Comparison of ENCODE assay signal across 29 cellular contexts in the genomic region with DNA sequence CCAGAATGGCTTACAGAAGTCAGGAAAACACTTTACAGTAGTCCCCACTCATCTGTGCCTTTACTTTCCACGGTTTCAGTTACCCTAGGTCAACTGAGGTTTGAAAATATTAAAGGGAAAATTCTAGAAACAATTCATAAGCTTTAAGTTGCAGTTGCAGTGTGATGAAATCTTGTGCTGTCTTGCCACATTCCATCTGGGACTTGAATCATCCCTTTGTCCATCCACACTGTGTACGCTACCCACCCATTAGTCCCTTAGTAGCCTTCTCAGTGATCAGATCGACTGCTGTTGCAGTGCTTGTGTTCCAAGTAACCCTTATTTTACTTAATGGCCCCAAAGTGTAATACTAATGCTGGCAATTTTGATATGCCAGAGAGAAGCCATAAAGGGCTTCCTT. TPM values are rescaled to one million over a fixed set of nuclear protein-coding genes. Genes with fewer than 3 reads are reported as not detected.
A peak's percentile ranks its signal among the peaks of the same experiment; 100 is the strongest.
DNase-seq lines count a peak whose midpoint lies in the region; ATAC-seq, FAIRE-seq and TF ChIP-seq lines count a peak whose summit lies in the region.
"Had no signal": no experiment of that assay in that cellular context is flagged by ENCODE, and none has a peak within 500 bp of the region (broad histone marks: within the 10 kb centered on the region; RNA-seq: fewer than 3 reads in every experiment).

No MANE protein-coding gene starts in this region.

- no peak for TF ChIP-seq RAD21 in IMR-90 (IDR thresholded peaks at IDR 0.05; ENCODE audit: low read length)
- TF ChIP-seq RAD21 in K562 (CRISPR knock-in tag; conservative IDR thresholded peaks at IDR 0.05 in 1 of 2, IDR thresholded peaks at IDR 0.05 in 1 of 2): no peak

- H2BK20ac ChIP-seq in IMR-90 (ENCODE audit: low read depth, low read length): no peak overlapping the region

- intact Hi-C loops in IMR-90 (cut with micrococcal nuclease): no loop called here
- intact Hi-C loops in K562 (cut with micrococcal nuclease): no loop called here
- intact Hi-C loops in left ventricle myocardium superior (cut with micrococcal nuclease): no loop called here

- no peak overlapping the region for H2BK5ac ChIP-seq in IMR-90 (ENCODE audit: low read depth, low read length, poor library complexity, severe bottlenecking)

- no peak overlapping the region for H3K4me2 ChIP-seq in IMR-90 (ENCODE audit: low read depth, low read length)
- H3K4me2 ChIP-seq in K562 (ENCODE audit: insufficient read depth, low read length): no peak overlapping the region
- peak overlapping the region; percentile 39 for H3K4me2 ChIP-seq in smooth muscle cell
- H3K4me2 ChIP-seq: neural progenitor cell had no signal

- no peak overlapping the region for H2BK15ac ChIP-seq in IMR-90 (ENCODE audit: low read depth, low read length)

- H3K14ac ChIP-seq in IMR-90 (replicated peaks; ENCODE audit: low read depth, low read length): no peak overlapping the region

- no peak overlapping the region for H2AK9ac ChIP-seq in IMR-90 (replicated peaks; ENCODE audit: low read depth, low read length, poor library complexity)

- H3K4ac ChIP-seq in IMR-90 (ENCODE audit: low read depth, low read length): no peak overlapping the region

- no peaks in the 10 kb centered on the region for H3K9me1 ChIP-seq in IMR-90 (ENCODE audit: insufficient read depth, low read length)
- H3K9me1 ChIP-seq in K562 (ENCODE audit: control insufficient read depth, insufficient read depth, low read length): no peaks in the 10 kb centered on the region

- no peaks in the 10 kb centered on the region for H3K9me3 Mint-ChIP-seq in endothelial cell (ENCODE audit: unreplicated experiment)
- H3K9me3 Mint-ChIP-seq: activated naive CD4-positive, alpha-beta T cell treated with anti-CD3 and anti-CD28 coated beads, Interleukin-2, amount 50 U/mL, for 24 hours; activated T-cell treated with anti-CD3 and anti-CD28 coated beads, Interleukin-2, amount 50 U/mL, for 4 hours; H9; neural progenitor cell had no signal

- H3K56ac ChIP-seq in IMR-90 (ENCODE audit: extremely low read depth, insufficient read depth, low read length): no peak overlapping the region

- H3K36me3 Mint-ChIP-seq in endothelial cell (ENCODE audit: low read depth, unreplicated experiment): no peaks in the 10 kb centered on the region

- no peaks in the 10 kb centered on the region for H4K20me1 ChIP-seq in IMR-90 (ENCODE audit: insufficient read depth, low read length)
- H4K20me1 ChIP-seq in K562 (replicated peaks; ENCODE audit: control insufficient read depth, insufficient read depth, low read length): no peaks in the 10 kb centered on the region
- peaks cover 2% of the 10 kb centered on the region for H4K20me1 ChIP-seq in smooth muscle cell (ENCODE audit: low read depth)

- H3K27me3 Mint-ChIP-seq in endothelial cell (ENCODE audit: unreplicated experiment): no peaks in the 10 kb centered on the region
- H3K27me3 Mint-ChIP-seq: activated naive CD4-positive, alpha-beta T cell treated with anti-CD3 and anti-CD28 coated beads, Interleukin-2, amount 50 U/mL, for 24 hours had no signal

- no peak overlapping the region for H3K4me3 Mint-ChIP-seq in endothelial cell (ENCODE audit: unreplicated experiment)
- H3K4me3 Mint-ChIP-seq: activated naive CD4-positive, alpha-beta T cell treated with anti-CD3 and anti-CD28 coated beads, Interleukin-2, amount 50 U/mL, for 24 hours; activated T-cell treated with anti-CD3 and anti-CD28 coated beads, Interleukin-2, amount 50 U/mL, for 4 hours; H9; neural progenitor cell had no signal

- H3K9ac ChIP-seq in IMR-90 (ENCODE audit: low read depth, low read length) (no peak overlapping the region), K562 (ENCODE audit: insufficient read depth in 1 of 2, low read depth in 2 of 2, low read length in 2 of 2) (no peak overlapping the region), smooth muscle cell (ENCODE audit: low read depth) (peak overlapping the region; percentile 8)
- H3K9ac ChIP-seq: neural progenitor cell had no signal

- no peaks in the 10 kb centered on the region for H3K4me1 Mint-ChIP-seq in endothelial cell (ENCODE audit: unreplicated experiment)
- H3K4me1 Mint-ChIP-seq: activated naive CD4-positive, alpha-beta T cell treated with anti-CD3 and anti-CD28 coated beads, Interleukin-2, amount 50 U/mL, for 24 hours; H9; neural progenitor cell had no signal

- TF ChIP-seq POLR2A in IMR-90 (IDR thresholded peaks at IDR 0.05; ENCODE audit: low read depth, low read length) (no peak), K562 (conservative IDR thresholded peaks at IDR 0.05) (no peak)

- no peaks in the 10 kb centered on the region for H3K9me3 ChIP-seq in IMR-90 (ENCODE audit: control insufficient read depth, insufficient read depth, low read length)
- H3K9me3 ChIP-seq in K562 (replicated peaks; ENCODE audit: control insufficient read depth, insufficient read depth, low read depth, low read length): no peaks in the 10 kb centered on the region
- H3K9me3 ChIP-seq in smooth muscle cell (replicated peaks; ENCODE audit: low read depth): no peaks in the 10 kb centered on the region
- H3K9me3 ChIP-seq: left lung, mucosa of descending colon, Peyer's patch, thyroid gland had no signal

- H3K18ac ChIP-seq in IMR-90 (ENCODE audit: low read depth, low read length): peak overlapping the region; percentile 65

- H3K27ac ChIP-seq in IMR-90 (ENCODE audit: insufficient read depth, low read length) (no peak overlapping the region), K562 (ENCODE audit: extremely low read depth, low read depth, low read length) (no peak overlapping the region), smooth muscle cell (ENCODE audit: low read depth) (peak overlapping the region; percentile 38)
- H3K27ac ChIP-seq: coronary artery, left lung, neural progenitor cell, Peyer's patch, skin epidermis, thyroid gland had no signal

- POLR2A ChIA-PET in IMR-90 (lab: Charles Lee; ENCODE audit: unreplicated experiment) (no interaction called here), K562 (lab: Yijun Ruan, JAX) (interaction anchor here (1.2 to 1.9 kb wide), 5 partner anchors 9 to 31 kb away, joined by 4 to 8 read pairs (median 6); partner anchors contain the start of genes SNRNP40 and ZCCHC17)

- CTCF ChIA-PET in IMR-90 (lab: Yijun Ruan, JAX): interaction anchor here (1.0 kb wide), 1 partner anchor 9 kb away, joined by 3 read pairs; no protein-coding TSS in a partner anchor
- CTCF ChIA-PET in K562 (lab: Yijun Ruan, JAX; ENCODE audit: low intra/inter-chr PET ratio): no interaction called here

- H2AK5ac ChIP-seq in IMR-90 (ENCODE audit: low read depth, low read length): no peak overlapping the region

- in situ Hi-C loops in IMR-90 (cut with MboI; ENCODE audit: low sequenced_read_pairs): no loop called here
- in situ Hi-C loops in K562 (cut with MboI): no loop called here

- TF ChIP-seq EP300 in K562 (IDR thresholded peaks at IDR 0.05; ENCODE audit: low read length): no peak

- peak overlapping the region in 1 of 2 experiments; percentile 44; a peak in 1 of 4 replicates for H4K8ac ChIP-seq in IMR-90 (ENCODE audit: low read depth in 2 of 2, low read length in 2 of 2)

- dilution Hi-C loops in IMR-90 (cut with HindIII; ENCODE audit: low sequenced_read_pairs, unreplicated experiment): no loop called here

- H3F3A ChIP-seq in smooth muscle cell (ENCODE audit: low read depth): no peaks in the 10 kb centered on the region

- no peak overlapping the region for H4K91ac ChIP-seq in IMR-90 (ENCODE audit: insufficient read depth, low read depth, low read length)

- no peak overlapping the region for H2BK120ac ChIP-seq in IMR-90 (ENCODE audit: low read depth, low read length)

- H3K36me3 ChIP-seq in IMR-90 (ENCODE audit: control insufficient read depth, insufficient read depth, low read length): peaks cover 10% of the 10 kb centered on the region
- no peaks in the 10 kb centered on the region for H3K36me3 ChIP-seq in K562 (ENCODE audit: control insufficient read depth, insufficient read depth, low read length)
- H3K36me3 ChIP-seq in smooth muscle cell (ENCODE audit: low read depth): no peaks in the 10 kb centered on the region
- H3K36me3 ChIP-seq: neural progenitor cell had no signal

- peaks cover 5% of the 10 kb centered on the region for H3K4me1 ChIP-seq in IMR-90 (ENCODE audit: control insufficient read depth, insufficient read depth, low read length)
- peaks cover 0 to 10% of the 10 kb centered on the region in 2 experiments; a peak in 2 of 5 replicates for H3K4me1 ChIP-seq in K562 (replicated peaks in 1 of 2; ENCODE audit: control insufficient read depth in 2 of 2, insufficient read depth in 2 of 2, low read length in 2 of 2)
- peaks cover 6% of the 10 kb centered on the region for H3K4me1 ChIP-seq in smooth muscle cell (ENCODE audit: low read depth)
- H3K4me1 ChIP-seq: left lung, neural progenitor cell, Peyer's patch, thyroid gland had no signal

- FAIRE-seq in K562 (lab: Jason Lieb, UNC): no peak

- H3K79me1 ChIP-seq in IMR-90 (ENCODE audit: low read depth in 1 of 2, low read length in 2 of 2): peaks cover 0 to 7% of the 10 kb centered on the region in 2 experiments; a peak in 2 of 4 replicates

- BruUV-seq in IMR-90 (replicated peaks; lab: Mats Ljungman, UMichigan) (no TSS peak), K562 (replicated peaks; lab: Mats Ljungman, UMichigan) (no TSS peak)

- no CpG with 5 or more reads among the region's 3 CpGs for WGBS in IMR-90 (ENCODE audit: extremely low coverage in 2 of 2, insufficient read length in 1 of 2), 2 experiments
- WGBS in K562 (ENCODE audit: insufficient coverage, low coverage, missing lambda C conversion rate): 77% methylated on average over 3 of the region's 3 CpGs
- WGBS in smooth muscle cell (ENCODE audit: low lambda C conversion rate): 54% methylated on average over 3 of the region's 3 CpGs

- peak; percentile 66 for DNase-seq in IMR-90
- DNase-seq in K562 (ENCODE audit: extremely low read depth in 1 of 4, low spot score in 3 of 4): no peak
- DNase-seq in fibroblast of the conjunctiva (ENCODE audit: low read depth): peak; percentile 64
- no peak for DNase-seq in smooth muscle cell (lab: John Stamatoyannopoulos, UW; ENCODE audit: unreplicated experiment)
- DNase-seq in endothelial cell (ENCODE audit: low spot score): no peak
- no peak for DNase-seq in left ventricle myocardium superior
- DNase-seq: activated T-cell treated with anti-CD3 and anti-CD28 coated beads, Interleukin-2, amount 50 U/mL, for 4 hours; AML-193; DND-41; H9; Karpas-422; left lung; mucosa of descending colon; NCI-H1092; NCI-H2029; NCI-H446; NK-92 treated with Interleukin-12 subunit alpha and Interleukin-12 subunit beta, amount 100 ng/mL, for 24 hours; Peyer's patch; stimulated activated naive CD4-positive, alpha-beta T cell; T1000; thyroid gland had no signal

- TF ChIP-seq CTCF in IMR-90 (conservative IDR thresholded peaks at IDR 0.05; ENCODE audit: low read depth, low read length) (no peak), K562 (IDR thresholded peaks at IDR 0.05 in 2 of 3, conservative IDR thresholded peaks at IDR 0.05 in 1 of 3; ENCODE audit: insufficient read depth in 2 of 3, low read depth in 1 of 3, low read length in 3 of 3) (no peak), smooth muscle cell (IDR thresholded peaks at IDR 0.05; ENCODE audit: borderline replicate concordance, insufficient read depth, poor library complexity, severe bottlenecking) (no peak), endothelial cell (IDR thresholded peaks at IDR 0.05; ENCODE audit: unreplicated experiment) (no peak)

- peak overlapping the region; percentile 69; the same call in 1 of the 2 replicates for H4K5ac ChIP-seq in IMR-90 (ENCODE audit: low read depth, low read length)

- H3K4me3 ChIP-seq in IMR-90 (ENCODE audit: insufficient read depth, low read depth, low read length): no peak overlapping the region
- no peak overlapping the region for H3K4me3 ChIP-seq in K562
- no peak overlapping the region for H3K4me3 ChIP-seq in smooth muscle cell
- H3K4me3 ChIP-seq: coronary artery, left lung, mucosa of descending colon, neural progenitor cell, Peyer's patch, skin epidermis, thyroid gland had no signal

- no peaks in the 10 kb centered on the region for H3K27me3 ChIP-seq in IMR-90 (ENCODE audit: control insufficient read depth, insufficient read depth, low read length)
- H3K27me3 ChIP-seq in K562 (ENCODE audit: control insufficient read depth in 2 of 2, insufficient read depth in 2 of 2, low read length in 2 of 2): no peaks in the 10 kb centered on the region
- no peaks in the 10 kb centered on the region for H3K27me3 ChIP-seq in smooth muscle cell (ENCODE audit: low read depth)
- H3K27me3 ChIP-seq: left lung, neural progenitor cell, Peyer's patch, thyroid gland had no signal

- H3K23ac ChIP-seq in IMR-90 (ENCODE audit: low read depth, low read length): no peak overlapping the region

- H3K79me2 ChIP-seq in K562 (ENCODE audit: control insufficient read depth, insufficient read depth, low read length) (no peaks in the 10 kb centered on the region), smooth muscle cell (ENCODE audit: low read depth) (no peaks in the 10 kb centered on the region)

- no peak overlapping the region for H3K27ac Mint-ChIP-seq in endothelial cell (ENCODE audit: unreplicated experiment)
- H3K27ac Mint-ChIP-seq: activated naive CD4-positive, alpha-beta T cell treated with anti-CD3 and anti-CD28 coated beads, Interleukin-2, amount 50 U/mL, for 24 hours; neural progenitor cell had no signal

- no peak for ATAC-seq in IMR-90 (ENCODE audit: low read depth)
- ATAC-seq in K562: 0 out of 3 replicates have a peak, but pooled peaks have one; percentile 37
- ATAC-seq in left ventricle myocardium superior: no peak
- ATAC-seq in HG02798 (IDR thresholded peaks at IDR 0.05; ENCODE audit: poor library complexity, unreplicated experiment): no peak
- ATAC-seq: activated CD4-positive, CD25-positive, alpha-beta regulatory T cell treated with anti-CD3 and anti-CD28 coated beads, Interleukin-2, amount 50 U/mL, for 24 hours; activated T-cell treated with anti-CD3 and anti-CD28 coated beads, Interleukin-2, amount 50 U/mL, for 4 hours; left lung; mucosa of descending colon; SK-N-SH treated with all-trans-retinoic acid at 6 μM for 48 hours had no signal

- H2AFZ ChIP-seq in IMR-90 (replicated peaks; ENCODE audit: low read length, poor library complexity) (no peak overlapping the region), K562 (ENCODE audit: low read depth, low read length) (no peak overlapping the region), smooth muscle cell (ENCODE audit: low read depth) (no peak overlapping the region)
- H2AFZ ChIP-seq: neural progenitor cell had no signal

RNA-seq across cellular contexts. Expression of gene ZCCHC17, which starts 30.5 kb away (rescaled TPM):
- total RNA-seq in IMR-90 (2012; rRNA removed) (48.4 and 63.0 TPM in 2 replicates), K562 (2014; rRNA removed) (49.7 and 52.9 TPM in 2 replicates), K562 (2014; rRNA removed; fragmentation: Illumina TruSeq; extraction: Trizol) (74.7 and 89.2 TPM in 2 replicates), K562 (2015; rRNA removed; fragmentation: Illumina TruSeq; extraction: Trizol) (72.4 and 74.2 TPM in 2 replicates), K562 (2021) (46.9 and 49.2 TPM in 2 replicates), smooth muscle cell (34.2 and 44.7 TPM in 2 replicates), endothelial cell (ENCODE audit: unreplicated experiment) (27.5 TPM), left ventricle myocardium superior (11.1 TPM)
- polyA plus RNA-seq in IMR-90 (2012; rRNA removed) (44.1 and 48.9 TPM in 2 replicates), K562 (2011; rRNA removed) (81.2 and 87.8 TPM in 2 replicates), K562 (2014; fragmentation: Illumina TruSeq; extraction: Trizol) (82.4 and 96.7 TPM in 2 replicates), K562 (2014; fragmentation: Nextera tagmentation; extraction: Ambion mirVana) (100 to 1,000 TPM; 104 to 150 TPM), K562 (2014; rRNA removed) (58.2 and 63.7 TPM in 2 replicates), smooth muscle cell (47.3 and 50.9 TPM in 2 replicates)
- polyA plus RNA-seq in IMR-90 (2012; cell fraction: cytosol; rRNA removed): 16.3 and 19.4 TPM in 2 replicates
- polyA plus RNA-seq in IMR-90 (2012; cell fraction: nucleus; rRNA removed; ENCODE audit: low replicate concordance): 6.7 and 18.8 TPM in 2 replicates
- total RNA-seq in K562 (2011; cell fraction: chromatin; rRNA removed; ENCODE audit: low replicate concordance): 27.0 and 34.0 TPM in 2 replicates
- 19.2 and 20.9 TPM in 2 replicates for total RNA-seq in K562 (2011; cell fraction: nucleolus; rRNA removed)
- total RNA-seq in K562 (2011; cell fraction: nucleoplasm; rRNA removed): 24.3 and 31.5 TPM in 2 replicates
- polyA plus RNA-seq in K562 (2011; cell fraction: cytosol; rRNA removed): 40.2 and 52.3 TPM in 2 replicates
- polyA plus RNA-seq in K562 (2011; cell fraction: nucleus; rRNA removed): 18.2 and 30.1 TPM in 2 replicates
- 45.0 and 64.6 TPM in 2 replicates for polyA plus RNA-seq in K562 (2012)
- polyA minus RNA-seq in K562 (2011; rRNA and poly(A)+ RNA removed): 52.2 and 53.3 TPM in 2 replicates
- 12.5 and 17.4 TPM in 2 replicates for polyA minus RNA-seq in K562 (2011; cell fraction: cytosol; rRNA and poly(A)+ RNA removed)
- polyA minus RNA-seq in K562 (2011; cell fraction: nucleus; rRNA and poly(A)+ RNA removed): 7.3 and 15.4 TPM in 2 replicates

RNA-seq across cellular contexts. Expression of gene SNRNP40, which starts 30.8 kb away (rescaled TPM):
- total RNA-seq in IMR-90 (2012; rRNA removed) (148 and 178 TPM in 2 replicates), K562 (2014; rRNA removed) (278 and 343 TPM in 2 replicates), K562 (2014; rRNA removed; fragmentation: Illumina TruSeq; extraction: Trizol) (198 and 205 TPM in 2 replicates), K562 (2015; rRNA removed; fragmentation: Illumina TruSeq; extraction: Trizol) (192 and 193 TPM in 2 replicates), K562 (2021) (163 and 164 TPM in 2 replicates), smooth muscle cell (83.4 and 97.2 TPM in 2 replicates), endothelial cell (ENCODE audit: unreplicated experiment) (55.7 TPM), left ventricle myocardium superior (19.2 TPM)
- polyA plus RNA-seq in IMR-90 (2012; rRNA removed) (52.3 and 53.1 TPM in 2 replicates), K562 (2011; rRNA removed) (184 and 230 TPM in 2 replicates), K562 (2014; fragmentation: Illumina TruSeq; extraction: Trizol) (147 and 155 TPM in 2 replicates), K562 (2014; fragmentation: Nextera tagmentation; extraction: Ambion mirVana) (10 to 100 TPM; 48.7 to 58.0 TPM), K562 (2014; rRNA removed) (158 and 209 TPM in 2 replicates), smooth muscle cell (67.6 and 77.9 TPM in 2 replicates)
- 22.9 and 30.2 TPM in 2 replicates for polyA plus RNA-seq in IMR-90 (2012; cell fraction: cytosol; rRNA removed)
- 10.1 and 36.3 TPM in 2 replicates for polyA plus RNA-seq in IMR-90 (2012; cell fraction: nucleus; rRNA removed; ENCODE audit: low replicate concordance)
- total RNA-seq in K562 (2011; cell fraction: chromatin; rRNA removed; ENCODE audit: low replicate concordance): 175 and 251 TPM in 2 replicates
- 114 and 139 TPM in 2 replicates for total RNA-seq in K562 (2011; cell fraction: nucleolus; rRNA removed)
- total RNA-seq in K562 (2011; cell fraction: nucleoplasm; rRNA removed): 164 and 175 TPM in 2 replicates
- polyA plus RNA-seq in K562 (2011; cell fraction: cytosol; rRNA removed): 182 and 183 TPM in 2 replicates
- 113 and 118 TPM in 2 replicates for polyA plus RNA-seq in K562 (2011; cell fraction: nucleus; rRNA removed)
- polyA plus RNA-seq in K562 (2012): 80.7 and 123 TPM in 2 replicates
- polyA minus RNA-seq in K562 (2011; rRNA and poly(A)+ RNA removed): 305 and 349 TPM in 2 replicates
- 133 and 157 TPM in 2 replicates for polyA minus RNA-seq in K562 (2011; cell fraction: cytosol; rRNA and poly(A)+ RNA removed)
- 58.4 and 89.9 TPM in 2 replicates for polyA minus RNA-seq in K562 (2011; cell fraction: nucleus; rRNA and poly(A)+ RNA removed)

RNA-seq across cellular contexts. Expression of gene FABP3, which starts 45.5 kb away (rescaled TPM):
- 4.8 and 5.6 TPM in 2 replicates for total RNA-seq in IMR-90 (2012; rRNA removed)
- 6.6 and 8.6 TPM in 2 replicates for polyA plus RNA-seq in IMR-90 (2012; rRNA removed)
- polyA plus RNA-seq in IMR-90 (2012; cell fraction: cytosol; rRNA removed): 4.2 and 4.5 TPM in 2 replicates
- polyA plus RNA-seq in IMR-90 (2012; cell fraction: nucleus; rRNA removed; ENCODE audit: low replicate concordance): 0.59 and 3.4 TPM in 2 replicates
- not detected in 2 replicates for total RNA-seq in K562 (2011; cell fraction: chromatin; rRNA removed; ENCODE audit: low replicate concordance)
- total RNA-seq in K562 (2011; cell fraction: nucleolus; rRNA removed): not detected in 2 replicates
- total RNA-seq in K562 (2011; cell fraction: nucleoplasm; rRNA removed): not detected in 2 replicates
- not detected in 2 replicates for total RNA-seq in K562 (2014; rRNA removed)
- total RNA-seq in K562 (2014; rRNA removed; fragmentation: Illumina TruSeq; extraction: Trizol): not detected in 2 replicates
- total RNA-seq in K562 (2015; rRNA removed; fragmentation: Illumina TruSeq; extraction: Trizol): not detected in 2 replicates
- not detected in 2 replicates for total RNA-seq in K562 (2021)
- polyA plus RNA-seq in K562 (2011; rRNA removed): not detected in 2 replicates
- not detected in 2 replicates for polyA plus RNA-seq in K562 (2011; cell fraction: cytosol; rRNA removed)
- not detected in 2 replicates for polyA plus RNA-seq in K562 (2011; cell fraction: nucleus; rRNA removed)
- 0.28 and 0.38 TPM in 2 replicates for polyA plus RNA-seq in K562 (2012)
- not detected in 2 replicates for polyA plus RNA-seq in K562 (2014; fragmentation: Illumina TruSeq; extraction: Trizol)
- polyA plus RNA-seq in K562 (2014; fragmentation: Nextera tagmentation; extraction: Ambion mirVana): under 1 TPM in 1 of 2 experiments, not detected in 1; 0.22 TPM
- not detected in 2 replicates for polyA plus RNA-seq in K562 (2014; rRNA removed)
- not detected in 2 replicates for polyA minus RNA-seq in K562 (2011; rRNA and poly(A)+ RNA removed)
- not detected in 2 replicates for polyA minus RNA-seq in K562 (2011; cell fraction: cytosol; rRNA and poly(A)+ RNA removed)
- not detected in 2 replicates for polyA minus RNA-seq in K562 (2011; cell fraction: nucleus; rRNA and poly(A)+ RNA removed)
- total RNA-seq in smooth muscle cell: 2.5 and 10.1 TPM in 2 replicates
- polyA plus RNA-seq in smooth muscle cell: 6.9 and 7.4 TPM in 2 replicates
- 1.1 TPM for total RNA-seq in endothelial cell (ENCODE audit: unreplicated experiment)
- 4,698 TPM for total RNA-seq in left ventricle myocardium superior
- total RNA-seq: activated T-cell treated with anti-CD3 and anti-CD28 coated beads, Interleukin-2, amount 50 U/mL, for 4 hours; HT-29 had no signal

Comparison
In these comparisons a context has a peak if more than half of its experiments do, and no peak if none do; other contexts are left out.
1. DNase-seq: peak in IMR-90 (single experiment) and fibroblast of the conjunctiva (single experiment); none in K562 (0 of 4), smooth muscle cell (single experiment), endothelial cell (single experiment) and left ventricle myocardium superior (single experiment).
2. RNA of gene FABP3, which starts 45.5 kb away (total RNA-seq): 4,698 TPM in left ventricle myocardium superior (single experiment); 4.8 to 5.6 TPM in IMR-90, 2.5 to 10.1 TPM in smooth muscle cell, 1.1 TPM in endothelial cell (single experiment) and not detected in K562; every median in the first group is over 100 times any median in the second.